ENCODE assay signal across 22 cellular contexts in genomic region chr5:103458497-103459040, GRCh38.
"Had no signal": no experiment of that assay in that cellular context is flagged by ENCODE, and none has a peak within 500 bp of the region (broad histone marks: within the 10 kb centered on the region; RNA-seq: fewer than 3 reads in every experiment).

No MANE protein-coding gene starts in this region.

- H3K27ac ChIP-seq: body of pancreas, heart right ventricle, lower lobe of right lung, stomach, suprapubic skin, tibial nerve had no signal

- H3K27me3 ChIP-seq: body of pancreas, heart right ventricle, stomach, suprapubic skin, tibial nerve had no signal

- H3K4me1 ChIP-seq: body of pancreas, heart right ventricle, lower lobe of right lung, stomach, suprapubic skin, tibial nerve had no signal

- H3K9me3 ChIP-seq: body of pancreas, heart right ventricle, lower lobe of right lung, stomach, suprapubic skin, tibial nerve had no signal

- ATAC-seq: activated naive CD8-positive, alpha-beta T cell treated with anti-CD3 and anti-CD28 coated beads, Interleukin-2, amount 50 U/mL, for 24 hours; body of pancreas; heart right ventricle; left cardiac atrium; lower lobe of right lung; sciatic nerve; stimulated activated memory B cell treated with anti-CD40 and anti-IgM and Interleukin-4, amounts not matched to agents 10 μg/mL and 1 μg/mL and 100 μg/mL, for 72 hours had no signal

- H3K4me3 ChIP-seq: body of pancreas, heart right ventricle, lower lobe of right lung, stomach, suprapubic skin, tibial nerve had no signal

- DNase-seq: activated B cell treated with CpG ODN at 0.5 μM for 24 hours; activated CD4-positive, alpha-beta memory T cell treated with anti-CD3 and anti-CD28 coated beads for 36 hours; activated CD4-positive, alpha-beta T cell treated with anti-CD3 and anti-CD28 coated beads for 4 hours; activated gamma-delta T cell; activated naive CD4-positive, alpha-beta T cell treated with anti-CD3 and anti-CD28 coated beads, Interleukin-2, amount 50 U/mL, for 16 hours; activated naive CD8-positive, alpha-beta T cell treated with anti-CD3 and anti-CD28 coated beads, Interleukin-2, amount 50 U/mL, for 24 hours; body of pancreas; effector CD4-positive, alpha-beta T cell; foreskin fibroblast; heart right ventricle; islet precursor cell; left cardiac atrium; lower lobe of right lung; naive B cell; nucleus accumbens; small intestine; stimulated activated CD4-positive, alpha-beta T cell treated with anti-CD3 and anti-CD28 coated beads, Interleukin-15, amount 100 ng/mL, for 24 hours; stomach had no signal

- H3K36me3 ChIP-seq: heart right ventricle, lower lobe of right lung, stomach, suprapubic skin, tibial nerve had no signal
